Comparison of ENCODE assay signal across 9 cellular contexts in the genomic region with DNA sequence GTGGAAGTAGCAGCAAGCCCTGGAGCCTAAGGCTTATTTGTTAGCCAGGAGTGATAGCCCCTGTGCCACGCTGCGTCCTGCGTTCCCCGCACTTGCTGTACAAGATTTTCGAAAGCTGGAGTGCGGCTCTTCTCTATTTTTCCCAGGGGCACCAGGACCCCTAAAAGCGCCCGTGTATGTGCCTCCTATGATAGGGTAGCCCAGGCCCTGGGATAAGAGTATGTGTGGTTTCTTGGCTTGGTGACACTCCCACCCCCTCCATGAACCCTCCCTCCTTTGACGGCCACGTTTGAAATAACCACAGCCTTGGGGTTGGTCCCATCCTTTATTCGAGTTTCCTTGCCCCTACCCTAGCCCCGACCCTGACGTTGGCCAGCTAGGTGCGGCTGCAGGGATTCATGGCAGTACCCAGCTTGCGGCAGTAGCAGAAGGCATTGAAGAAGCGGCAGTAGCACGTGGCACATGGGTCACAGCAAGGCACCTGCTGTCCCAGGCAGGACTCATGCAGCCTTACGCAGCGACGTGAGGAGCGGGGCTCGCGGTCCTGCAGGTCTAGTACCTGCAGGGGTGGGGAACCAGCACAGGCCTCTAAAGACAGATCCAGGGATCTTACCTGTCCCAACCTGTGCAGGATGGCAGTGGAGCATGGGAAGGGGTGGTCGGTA. TPM values are rescaled to one million over a fixed set of nuclear protein-coding genes. Genes with fewer than 3 reads are reported as not detected.
DNase-seq lines count a peak whose midpoint lies in the region; ATAC-seq and TF ChIP-seq lines count a peak whose summit lies in the region.
"Had no signal": no experiment of that assay in that cellular context is flagged by ENCODE, and none has a peak within 500 bp of the region (broad histone marks: within the 10 kb centered on the region; RNA-seq: fewer than 3 reads in every experiment).

No MANE protein-coding gene starts in this region.

- H3K27me3 ChIP-seq in lower lobe of right lung (ENCODE audit: low read depth) (no peaks in the 10 kb centered on the region), tibial artery (no peaks in the 10 kb centered on the region)

- no peaks in the 10 kb centered on the region for H3K9me3 Mint-ChIP-seq in activated T-cell treated with anti-CD3 and anti-CD28 coated beads, Interleukin-2, amount 50 U/mL, for 24 hours

- intact Hi-C loops in lower lobe of right lung (cut with DNase I) = no loop called here
- intact Hi-C loops in tibial artery (cut with DNase I; ENCODE audit: low total_unique reads) = no loop called here

- H3K36me3 ChIP-seq in lower lobe of right lung (peaks cover 6% of the 10 kb centered on the region), tibial artery (peaks cover 0 to 10% (median 0%) of the 10 kb centered on the region in 3 donors)

- peak overlapping the region; percentile 99 for H3K27ac Mint-ChIP-seq in activated T-cell treated with anti-CD3 and anti-CD28 coated beads, Interleukin-2, amount 50 U/mL, for 24 hours

- in situ Hi-C loops in astrocyte of the cerebellum (cut with HindIII; ENCODE audit: low sequenced_read_pairs) = no loop called here

- H3K4me3 ChIP-seq in astrocyte of the cerebellum (ENCODE audit: low read depth, low read length) (peak overlapping the region; percentile 74), lower lobe of right lung (peak overlapping the region; percentile 80), tibial artery (peak overlapping the region; percentile 88 to 89)

- TF ChIP-seq CTCF in astrocyte of the cerebellum (IDR thresholded peaks at IDR 0.05; ENCODE audit: low read depth, low read length, missing control alignments) (no peak), lower lobe of right lung (IDR thresholded peaks at IDR 0.05) (no peak), tibial artery (IDR thresholded peaks at IDR 0.05) (no peak)

- H3K27me3 Mint-ChIP-seq in activated T-cell treated with anti-CD3 and anti-CD28 coated beads, Interleukin-2, amount 50 U/mL, for 24 hours = no peaks in the 10 kb centered on the region

- peak; percentile 55 for DNase-seq in activated T-cell treated with anti-CD3 and anti-CD28 coated beads, Interleukin-2, amount 50 U/mL, for 24 hours
- no peak for DNase-seq in activated T-cell treated with anti-CD3 and anti-CD28 coated beads, Interleukin-2, amount 50 U/mL, for 1 hour
- DNase-seq in astrocyte of the cerebellum (ENCODE audit: low read depth) = no peak
- no peak for DNase-seq in lower lobe of right lung
- no peak for DNase-seq in tibial artery
- DNase-seq in H4 (ENCODE audit: low spot score) = no peak
- no peak for DNase-seq in cortex of kidney (lab: John Stamatoyannopoulos, UW)
- DNase-seq: amniotic stem cell had no signal

- no peak for ATAC-seq in lower lobe of right lung
- no peak for ATAC-seq in HG03108 (IDR thresholded peaks at IDR 0.05; ENCODE audit: unreplicated experiment)

- H3K4me1 Mint-ChIP-seq in activated T-cell treated with anti-CD3 and anti-CD28 coated beads, Interleukin-2, amount 50 U/mL, for 24 hours (ENCODE audit: low read depth) = peaks cover 41% of the 10 kb centered on the region

- peak overlapping the region; percentile 93 for H3K27ac ChIP-seq in lower lobe of right lung
- peak overlapping the region in 1 of 2 donors; percentile 87 for H3K27ac ChIP-seq in tibial artery

- peak overlapping the region; percentile 100 for H3K4me3 Mint-ChIP-seq in activated T-cell treated with anti-CD3 and anti-CD28 coated beads, Interleukin-2, amount 50 U/mL, for 24 hours

- H3K36me3 Mint-ChIP-seq in activated T-cell treated with anti-CD3 and anti-CD28 coated beads, Interleukin-2, amount 50 U/mL, for 24 hours (ENCODE audit: low read depth) = peaks cover 53% of the 10 kb centered on the region

- H3K9me3 ChIP-seq in lower lobe of right lung (no peaks in the 10 kb centered on the region), tibial artery (no peaks in the 10 kb centered on the region)

- H3K4me1 ChIP-seq in lower lobe of right lung (peaks cover 44% of the 10 kb centered on the region), tibial artery (peaks cover 0 to 39% (median 33%) of the 10 kb centered on the region in 4 donors)

RNA-seq across cellular contexts. Expression of a gene that starts 1.0 kb away (rescaled TPM):
- total RNA-seq in lower lobe of right lung = 8.5 TPM
- total RNA-seq in H4 (2014; rRNA removed; shearing (Covaris generic)) = not detected in 2 replicates

RNA-seq across cellular contexts. Expression of a gene that starts 1.4 kb away (rescaled TPM):
- total RNA-seq in lower lobe of right lung = 175 TPM
- total RNA-seq in H4 (2014; rRNA removed; shearing (Covaris generic)) = 99.0 and 101 TPM in 2 replicates

RNA-seq across cellular contexts. Expression of a gene that starts 46.2 kb away (rescaled TPM):
- total RNA-seq in lower lobe of right lung = 112 TPM
- total RNA-seq in H4 (2014; rRNA removed; shearing (Covaris generic)) = 10.4 and 11.0 TPM in 2 replicates

RNA-seq across cellular contexts. Expression of a gene that starts 51.5 kb away (rescaled TPM):
- 2.9 TPM for total RNA-seq in lower lobe of right lung
- total RNA-seq in H4 (2014; rRNA removed; shearing (Covaris generic)) = 0.10 TPM in 1 of 2 replicates, not detected in the other
